ENCODE assay signal across 10 cellular contexts in genomic region chr10:26488344-26488743, GRCh38. TPM values are rescaled to one million over a fixed set of nuclear protein-coding genes. Genes with fewer than 3 reads are reported as not detected.
DNase-seq lines count a peak whose midpoint lies in the region; ATAC-seq and TF ChIP-seq lines count a peak whose summit lies in the region.
"Had no signal": no experiment of that assay in that cellular context is flagged by ENCODE, and none has a peak within 500 bp of the region (broad histone marks: within the 10 kb centered on the region; RNA-seq: fewer than 3 reads in every experiment).

No MANE protein-coding gene starts in this region.

- H3K9me3 ChIP-seq in smooth muscle cell (replicated peaks; ENCODE audit: low read depth) = no peaks in the 10 kb centered on the region

- H3K27ac Mint-ChIP-seq in activated naive CD8-positive, alpha-beta T cell treated with anti-CD3 and anti-CD28 coated beads, Interleukin-2, amount 50 U/mL, for 24 hours = peak overlapping the region; percentile 99

- H3K9me3 Mint-ChIP-seq in activated naive CD8-positive, alpha-beta T cell treated with anti-CD3 and anti-CD28 coated beads, Interleukin-2, amount 50 U/mL, for 24 hours = no peaks in the 10 kb centered on the region

- TF ChIP-seq CTCF in smooth muscle cell (IDR thresholded peaks at IDR 0.05; ENCODE audit: borderline replicate concordance, insufficient read depth, poor library complexity, severe bottlenecking) = no peak

- 80% methylated on average over 4 of the region's 4 CpGs for WGBS in smooth muscle cell (ENCODE audit: low lambda C conversion rate)

- H3K36me3 Mint-ChIP-seq in activated naive CD8-positive, alpha-beta T cell treated with anti-CD3 and anti-CD28 coated beads, Interleukin-2, amount 50 U/mL, for 24 hours (ENCODE audit: low read depth) = peaks cover 24% of the 10 kb centered on the region

- H3K27me3 Mint-ChIP-seq in activated naive CD8-positive, alpha-beta T cell treated with anti-CD3 and anti-CD28 coated beads, Interleukin-2, amount 50 U/mL, for 24 hours = no peaks in the 10 kb centered on the region

- H3K4me2 ChIP-seq in smooth muscle cell = no peak overlapping the region

- peak; percentile 80 for DNase-seq in Daoy (ENCODE audit: low read depth)
- DNase-seq in NCI-H226 = peak; percentile 71
- peak; percentile 38 for DNase-seq in activated naive CD8-positive, alpha-beta T cell treated with anti-CD3 and anti-CD28 coated beads, Interleukin-2, amount 50 U/mL, for 24 hours
- DNase-seq in smooth muscle cell (lab: John Stamatoyannopoulos, UW; ENCODE audit: unreplicated experiment) = no peak
- DNase-seq in NOMO-1 treated with dmso at 0.1 percent for 144 hours (lab: John Stamatoyannopoulos, UW; ENCODE audit: unreplicated experiment) = no peak
- no peak for DNase-seq in cerebellar cortex (ENCODE audit: low spot score)
- DNase-seq in iPS-NIHi11 (ENCODE audit: low spot score) = no peak
- DNase-seq: amniotic stem cell, left cardiac atrium, NCI-H82 had no signal

- H3K4me3 ChIP-seq in smooth muscle cell = no peak overlapping the region

- H3F3A ChIP-seq in smooth muscle cell (ENCODE audit: low read depth) = peaks cover 7% of the 10 kb centered on the region

- H3K9ac ChIP-seq in smooth muscle cell (ENCODE audit: low read depth) = no peak overlapping the region

- H3K4me1 Mint-ChIP-seq in activated naive CD8-positive, alpha-beta T cell treated with anti-CD3 and anti-CD28 coated beads, Interleukin-2, amount 50 U/mL, for 24 hours = peaks cover 73% of the 10 kb centered on the region

- peak overlapping the region; percentile 31 for H3K4me3 Mint-ChIP-seq in activated naive CD8-positive, alpha-beta T cell treated with anti-CD3 and anti-CD28 coated beads, Interleukin-2, amount 50 U/mL, for 24 hours

- H3K27me3 ChIP-seq in smooth muscle cell (ENCODE audit: low read depth) = no peaks in the 10 kb centered on the region

- no peaks in the 10 kb centered on the region for H3K79me2 ChIP-seq in smooth muscle cell (ENCODE audit: low read depth)

- H3K36me3 ChIP-seq in smooth muscle cell (ENCODE audit: low read depth) = no peaks in the 10 kb centered on the region

- H3K27ac ChIP-seq in smooth muscle cell (ENCODE audit: low read depth) = peak overlapping the region; percentile 99

- H3K4me1 ChIP-seq in smooth muscle cell (ENCODE audit: low read depth) = peaks cover 4% of the 10 kb centered on the region

- no peaks in the 10 kb centered on the region for H4K20me1 ChIP-seq in smooth muscle cell (ENCODE audit: low read depth)

- no peak overlapping the region for H2AFZ ChIP-seq in smooth muscle cell (ENCODE audit: low read depth)

- ATAC-seq in activated naive CD8-positive, alpha-beta T cell treated with anti-CD3 and anti-CD28 coated beads, Interleukin-2, amount 50 U/mL, for 24 hours = peak; percentile 45
- ATAC-seq: left cardiac atrium had no signal

RNA-seq across cellular contexts. Expression of gene APBB1IP, which starts 50.2 kb away (rescaled TPM):
- total RNA-seq in Daoy (2014; rRNA removed; shearing (Covaris generic)) = not detected in 2 replicates
- total RNA-seq in smooth muscle cell = 0.36 TPM in 1 of 2 replicates, not detected in the other
- 0.24 and 0.39 TPM in 2 replicates for polyA plus RNA-seq in smooth muscle cell

Comparison
In these comparisons a context has a peak if more than half of its experiments do, and no peak if none do; other contexts are left out.
1. DNase-seq: peak in Daoy (single experiment), NCI-H226 (single experiment) and activated naive CD8-positive, alpha-beta T cell treated with anti-CD3 and anti-CD28 coated beads, Interleukin-2, amount 50 U/mL, for 24 hours (single experiment); none in smooth muscle cell (single experiment), NOMO-1 treated with dmso at 0.1 percent for 144 hours (single experiment), cerebellar cortex (single experiment) and iPS-NIHi11 (single experiment).